In the genomic region with DNA sequence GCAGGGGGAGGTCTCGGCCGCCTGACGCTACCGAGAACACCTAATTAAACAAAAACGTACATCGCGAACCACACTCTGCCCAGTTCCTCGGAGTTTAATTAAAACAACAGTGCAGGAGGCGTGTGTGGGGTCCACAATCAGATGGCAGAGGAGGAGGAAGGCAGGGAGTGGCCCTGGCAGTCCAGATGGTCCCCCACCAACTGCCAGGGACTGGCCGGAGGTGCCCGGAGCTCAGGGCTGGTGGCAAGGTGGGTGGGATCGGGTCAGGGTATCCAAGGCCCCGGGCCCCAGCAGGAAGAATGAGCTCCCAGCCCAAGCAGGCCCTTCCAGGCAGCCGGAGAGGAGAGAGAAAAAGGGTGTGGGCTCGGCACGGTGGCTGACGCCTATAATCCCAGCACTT, we compare ENCODE assay signal across 1 cellular context.
TF ChIP-seq lines count a peak whose summit lies in the region.

No MANE protein-coding gene starts in this region.

TF ChIP-seq in GM23338, 12 proteins besides CTCF, POLR2A, EP300 and RAD21 (continued from another document):
- TF ChIP-seq ZNF462 (CRISPR knock-in tag; IDR thresholded peaks at IDR 0.05) = no peak
- TF ChIP-seq ETS1 (IDR thresholded peaks at IDR 0.05) = no peak
- TF ChIP-seq POLR2AphosphoS5 (IDR thresholded peaks at IDR 0.05; ENCODE audit: low read depth) = no peak
- no peak for TF ChIP-seq REST (IDR thresholded peaks at IDR 0.05; ENCODE audit: unreplicated experiment)
- TF ChIP-seq ZNF331 (CRISPR knock-in tag; IDR thresholded peaks at IDR 0.05; ENCODE audit: low read depth) = no peak
- TF ChIP-seq EZH2phosphoT487 (IDR thresholded peaks at IDR 0.05; ENCODE audit: unreplicated experiment) = no peak
- no peak for TF ChIP-seq EZH2 (IDR thresholded peaks at IDR 0.05; ENCODE audit: low read depth, unreplicated experiment)
- TF ChIP-seq ZNF114 (CRISPR knock-in tag; IDR thresholded peaks at IDR 0.05) = no peak
- no peak for TF ChIP-seq JUNB (IDR thresholded peaks at IDR 0.05; ENCODE audit: unreplicated experiment)
- no peak for TF ChIP-seq STAT1 (IDR thresholded peaks at IDR 0.05; ENCODE audit: unreplicated experiment)
